ENCODE assay signal across 1 cellular context in genomic region chr2:27095427-27095744, GRCh38.
TF ChIP-seq lines count a peak whose summit lies in the region.

No MANE protein-coding gene starts in this region.

TF ChIP-seq in IMR-90, 13 proteins besides CTCF, POLR2A, EP300 and RAD21:
- TF ChIP-seq NFE2L2 (IDR thresholded peaks at IDR 0.05; ENCODE audit: low read depth, low read length), result no peak
- TF ChIP-seq CHD1 (IDR thresholded peaks at IDR 0.05; ENCODE audit: low read depth, low read length), result no peak
- no peak for TF ChIP-seq FOS (IDR thresholded peaks at IDR 0.05; ENCODE audit: low read depth, low read length)
- no peak for TF ChIP-seq CEBPB (IDR thresholded peaks at IDR 0.05; ENCODE audit: low read depth, low read length)
- no peak for TF ChIP-seq RFX5 (IDR thresholded peaks at IDR 0.05; ENCODE audit: low read depth, low read length)
- no peak for TF ChIP-seq MAFK (IDR thresholded peaks at IDR 0.05; ENCODE audit: low read depth, low read length)
- TF ChIP-seq RCOR1 (IDR thresholded peaks at IDR 0.05; ENCODE audit: insufficient replicate concordance, low read length), result no peak
- no peak for TF ChIP-seq USF2 (IDR thresholded peaks at IDR 0.05; ENCODE audit: low read depth, low read length)
- no peak for TF ChIP-seq ELK1 (IDR thresholded peaks at IDR 0.05; ENCODE audit: borderline replicate concordance, low read depth, low read length)
- TF ChIP-seq SMC3 (IDR thresholded peaks at IDR 0.05; ENCODE audit: low read depth, low read length), result no peak
- TF ChIP-seq MAZ (IDR thresholded peaks at IDR 0.05; ENCODE audit: borderline replicate concordance, low read depth, low read length), result no peak
- no peak for TF ChIP-seq MXI1 (IDR thresholded peaks at IDR 0.05; ENCODE audit: borderline replicate concordance, low read depth, low read length)
- TF ChIP-seq BHLHE40 (IDR thresholded peaks at IDR 0.05; ENCODE audit: low read depth, low read length), result no peak
